Comparison of ENCODE assay signal across 13 cellular contexts in genomic region chr6:118862443-118862842, GRCh38.
"Had no signal": no experiment of that assay in that cellular context is flagged by ENCODE, and none has a peak within 500 bp of the region (broad histone marks: within the 10 kb centered on the region; RNA-seq: fewer than 3 reads in every experiment).

No MANE protein-coding gene starts in this region.

- H3K4me1 ChIP-seq: colonic mucosa had no signal

- H3K9me3 ChIP-seq: colonic mucosa, esophagus muscularis mucosa, esophagus squamous epithelium, gastrocnemius medialis had no signal

- ATAC-seq: effector memory CD8-positive, alpha-beta T cell; esophagus mucosa; foreskin keratinocyte; gastrocnemius medialis had no signal

- H3K36me3 ChIP-seq: colonic mucosa, gastrocnemius medialis, heart right ventricle had no signal

- H3K27ac ChIP-seq: colonic mucosa, coronary artery, dorsolateral prefrontal cortex, epithelial cell of prostate, esophagus muscularis mucosa, esophagus squamous epithelium, foreskin keratinocyte, gastrocnemius medialis, gastroesophageal sphincter, heart left ventricle, heart right ventricle had no signal

- H3K4me3 ChIP-seq: colonic mucosa, coronary artery, dorsolateral prefrontal cortex, esophagus muscularis mucosa, esophagus squamous epithelium, gastrocnemius medialis, gastroesophageal sphincter, heart left ventricle, heart right ventricle had no signal
